ENCODE assay signal across 9 cellular contexts in genomic region chr16:4750896-4751295, GRCh38. TPM values are rescaled to one million over a fixed set of nuclear protein-coding genes. Genes with fewer than 3 reads are reported as not detected.
"Had no signal": no experiment of that assay in that cellular context is flagged by ENCODE, and none has a peak within 500 bp of the region (broad histone marks: within the 10 kb centered on the region; RNA-seq: fewer than 3 reads in every experiment).

No MANE protein-coding gene starts in this region.

- H3K27ac Mint-ChIP-seq: GM23338, IgD-negative memory B cell had no signal

- H3K27me3 Mint-ChIP-seq: IgD-negative memory B cell had no signal

- H3K4me3 ChIP-seq: GM23338 had no signal

- H3K4me3 Mint-ChIP-seq: GM23338, H9, IgD-negative memory B cell had no signal

- H3K9me3 Mint-ChIP-seq: IgD-negative memory B cell had no signal

- ATAC-seq: GM23338, HepG2 had no signal

- DNase-seq: H9, HCEC 1CT, KBM-7 had no signal

- H3K27ac ChIP-seq: HL-60 had no signal

RNA-seq across cellular contexts. Expression of gene DNAAF8, which starts 16.6 kb away (rescaled TPM):
- total RNA-seq: H1, HT1080 had no signal
- polyA plus RNA-seq: HepG2 had no signal

RNA-seq across cellular contexts. Expression of gene SEPTIN12, which starts 37.2 kb away (rescaled TPM):
- total RNA-seq: GM23338, H1, HT1080 had no signal
- polyA plus RNA-seq: GM23338, HepG2, IgD-negative memory B cell had no signal

RNA-seq across cellular contexts. Expression of gene SMIM22, which starts 44.3 kb away (rescaled TPM):
- total RNA-seq: GM23338, H1, H9, HepG2, HT1080 had no signal
- polyA plus RNA-seq: H1, HepG2, IgD-negative memory B cell had no signal
